1 cellular context compared by ENCODE assay signal in the genomic region with DNA sequence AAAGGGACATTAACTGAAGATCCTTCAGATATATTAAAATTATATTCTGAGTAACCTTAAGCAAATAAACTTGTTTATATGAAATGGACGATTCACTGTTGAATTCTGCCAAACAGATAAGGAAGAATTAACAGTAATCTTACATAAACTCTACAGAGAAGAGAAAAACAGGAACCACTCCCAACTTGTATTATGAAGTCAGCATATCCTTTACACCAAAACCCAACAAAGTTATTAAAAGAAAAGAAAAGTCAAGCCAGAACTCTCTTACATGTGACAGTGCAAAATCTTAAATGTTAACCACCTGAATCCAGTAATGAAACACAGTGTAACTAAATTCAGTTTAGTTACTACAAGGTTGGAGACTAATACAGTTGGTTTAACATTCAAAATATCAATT.
TF ChIP-seq lines count a peak whose summit lies in the region.

No MANE protein-coding gene starts in this region.

TF ChIP-seq in A549, 52 proteins besides CTCF, POLR2A, EP300 and RAD21 (continued from another document):
- TF ChIP-seq CHD4 (IDR thresholded peaks at IDR 0.05; ENCODE audit: borderline replicate concordance) (no peak), HOXA7 (CRISPR knock-in tag; IDR thresholded peaks at IDR 0.05) (no peak), NR3C1 (IDR thresholded peaks at IDR 0.05) (no peak), ZFP36 (IDR thresholded peaks at IDR 0.05; ENCODE audit: borderline replicate concordance, partially characterized antibody) (no peak)
- TF ChIP-seq, protein P1, sequence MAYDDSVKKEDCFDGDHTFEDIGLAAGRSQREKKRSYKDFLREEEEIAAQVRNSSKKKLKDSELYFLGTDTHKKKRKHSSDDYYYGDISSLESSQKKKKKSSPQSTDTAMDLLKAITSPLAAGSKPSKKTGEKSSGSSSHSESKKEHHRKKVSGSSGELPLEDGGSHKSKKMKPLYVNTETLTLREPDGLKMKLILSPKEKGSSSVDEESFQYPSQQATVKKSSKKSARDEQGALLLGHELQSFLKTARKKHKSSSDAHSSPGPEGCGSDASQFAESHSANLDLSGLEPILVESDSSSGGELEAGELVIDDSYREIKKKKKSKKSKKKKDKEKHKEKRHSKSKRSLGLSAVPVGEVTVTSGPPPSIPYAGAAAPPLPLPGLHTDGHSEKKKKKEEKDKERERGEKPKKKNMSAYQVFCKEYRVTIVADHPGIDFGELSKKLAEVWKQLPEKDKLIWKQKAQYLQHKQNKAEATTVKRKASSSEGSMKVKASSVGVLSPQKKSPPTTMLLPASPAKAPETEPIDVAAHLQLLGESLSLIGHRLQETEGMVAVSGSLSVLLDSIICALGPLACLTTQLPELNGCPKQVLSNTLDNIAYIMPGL (CRISPR knock-in tag; IDR thresholded peaks at IDR 0.05; ENCODE audit: borderline replicate concordance) = no peak
